In the genomic region with DNA sequence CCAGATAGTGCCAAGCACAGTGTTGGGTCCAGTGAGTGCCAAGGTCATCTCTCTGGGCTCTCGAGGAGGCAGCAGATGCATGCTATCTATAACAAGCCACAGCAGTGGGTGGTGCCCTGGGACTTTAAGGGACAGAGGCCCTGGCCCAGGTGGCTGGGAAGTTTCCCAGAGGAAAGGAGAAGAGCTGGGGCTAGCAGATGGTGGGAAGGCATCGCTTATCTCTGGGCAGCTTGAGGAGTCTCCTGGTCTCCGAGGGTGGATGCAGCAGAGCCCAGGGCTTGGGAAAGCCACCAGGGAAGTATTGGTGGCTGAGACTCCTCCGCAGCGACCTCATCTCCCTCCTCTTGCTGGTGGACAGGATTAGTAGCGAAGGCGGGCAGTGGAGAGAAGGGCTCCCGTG, we compare ENCODE assay signal across 16 cellular contexts.
DNase-seq lines count a peak whose midpoint lies in the region; ATAC-seq and TF ChIP-seq lines count a peak whose summit lies in the region.
"Had no signal": no experiment of that assay in that cellular context is flagged by ENCODE, and none has a peak within 500 bp of the region (broad histone marks: within the 10 kb centered on the region; RNA-seq: fewer than 3 reads in every experiment).

No MANE protein-coding gene starts in this region.

- intact Hi-C loops in right cardiac atrium (cut with DNase I) (no loop called here), cardiac septum (cut with DNase I) (no loop called here), gastrocnemius medialis (cut with DNase I; ENCODE audit: low total_unique reads) (no loop called here)

- no peak for DNase-seq in activated T-cell treated with anti-CD3 and anti-CD28 coated beads, Interleukin-2, amount 50 U/mL, for 24 hours
- DNase-seq in activated T-cell treated with anti-CD3 and anti-CD28 coated beads, Interleukin-2, amount 50 U/mL, for 1 hour: no peak
- DNase-seq in right cardiac atrium (peak in 2 of 3 donors; percentile 13 to 21), cardiac septum (ENCODE audit: low spot score) (no peak), gastrocnemius medialis (no peak)
- DNase-seq in stimulated activated naive B cell treated with anti-CD40 and anti-IgM and Interleukin-4, amounts not matched to agents 10 μg/mL and 1 μg/mL and 100 μg/mL, for 72 hours: no peak
- DNase-seq in effector CD4-positive, alpha-beta T cell: no peak
- DNase-seq: BE2C, DND-41, GF-D8, GOT3 had no signal

- peak in 1 of 2 donors; percentile 7 for ATAC-seq in right cardiac atrium
- ATAC-seq in stimulated activated naive B cell treated with anti-CD40 and anti-IgM and Interleukin-4, amounts not matched to agents 10 μg/mL and 1 μg/mL and 100 μg/mL, for 72 hours (replicated peaks): no peak
- no peak for ATAC-seq in gastrocnemius medialis
- ATAC-seq: A549 had no signal

- H3K4me3 ChIP-seq in right cardiac atrium (ENCODE audit: low read length) (no peak overlapping the region), gastrocnemius medialis (no peak overlapping the region)
- H3K4me3 ChIP-seq: A549, HAP-1 had no signal

- no peaks in the 10 kb centered on the region for H3K9me3 ChIP-seq in right cardiac atrium (ENCODE audit: control insufficient read depth, low read length)
- no peaks in the 10 kb centered on the region for H3K9me3 ChIP-seq in gastrocnemius medialis
- H3K9me3 ChIP-seq: A549, BE2C, HAP-1 had no signal

- peak overlapping the region; percentile 33 for H3K27ac Mint-ChIP-seq in activated T-cell treated with anti-CD3 and anti-CD28 coated beads, Interleukin-2, amount 50 U/mL, for 24 hours
- H3K27ac Mint-ChIP-seq in stimulated activated naive B cell treated with anti-CD40 and anti-IgM and Interleukin-4, amounts not matched to agents 10 μg/mL and 1 μg/mL and 100 μg/mL, for 72 hours: peak overlapping the region; percentile 62

- H3K36me3 Mint-ChIP-seq in activated T-cell treated with anti-CD3 and anti-CD28 coated beads, Interleukin-2, amount 50 U/mL, for 24 hours (ENCODE audit: low read depth): peaks cover 86% of the 10 kb centered on the region
- H3K36me3 Mint-ChIP-seq in stimulated activated naive B cell treated with anti-CD40 and anti-IgM and Interleukin-4, amounts not matched to agents 10 μg/mL and 1 μg/mL and 100 μg/mL, for 72 hours: peaks cover 69 to 70% of the 10 kb centered on the region in 2 donors

- H3K4me3 Mint-ChIP-seq in activated T-cell treated with anti-CD3 and anti-CD28 coated beads, Interleukin-2, amount 50 U/mL, for 24 hours: no peak overlapping the region
- no peak overlapping the region for H3K4me3 Mint-ChIP-seq in stimulated activated naive B cell treated with anti-CD40 and anti-IgM and Interleukin-4, amounts not matched to agents 10 μg/mL and 1 μg/mL and 100 μg/mL, for 72 hours
- H3K4me3 Mint-ChIP-seq: CD4-positive, alpha-beta memory T cell had no signal

- H3K4me1 ChIP-seq in right cardiac atrium (ENCODE audit: control insufficient read depth, insufficient read depth, low read length) (no peaks in the 10 kb centered on the region), gastrocnemius medialis (no peaks in the 10 kb centered on the region)
- H3K4me1 ChIP-seq: A549 had no signal

- H3K27ac ChIP-seq in right cardiac atrium (ENCODE audit: low read length): no peak overlapping the region
- H3K27ac ChIP-seq in cingulate gyrus (ENCODE audit: low read depth, low read length): peak overlapping the region; percentile 4
- H3K27ac ChIP-seq in gastrocnemius medialis: no peak overlapping the region
- H3K27ac ChIP-seq: A549, C4-2B had no signal

- H3K27me3 Mint-ChIP-seq in activated T-cell treated with anti-CD3 and anti-CD28 coated beads, Interleukin-2, amount 50 U/mL, for 24 hours: no peaks in the 10 kb centered on the region
- H3K27me3 Mint-ChIP-seq in stimulated activated naive B cell treated with anti-CD40 and anti-IgM and Interleukin-4, amounts not matched to agents 10 μg/mL and 1 μg/mL and 100 μg/mL, for 72 hours: no peaks in the 10 kb centered on the region
- H3K27me3 Mint-ChIP-seq: CD4-positive, alpha-beta memory T cell had no signal

- in situ Hi-C loops in gastrocnemius medialis (cut with MboI; ENCODE audit: low sequenced_read_pairs in 4 of 4): no loop called here

- H3K36me3 ChIP-seq in gastrocnemius medialis: peaks cover 0 to 21% of the 10 kb centered on the region in 2 donors

- 86% methylated on average over 8 of the region's 8 CpGs for WGBS in right cardiac atrium

- H3K4me1 Mint-ChIP-seq in activated T-cell treated with anti-CD3 and anti-CD28 coated beads, Interleukin-2, amount 50 U/mL, for 24 hours (ENCODE audit: low read depth): peaks cover 6% of the 10 kb centered on the region
- H3K4me1 Mint-ChIP-seq in stimulated activated naive B cell treated with anti-CD40 and anti-IgM and Interleukin-4, amounts not matched to agents 10 μg/mL and 1 μg/mL and 100 μg/mL, for 72 hours: peaks cover 2 to 10% of the 10 kb centered on the region in 2 donors

- TF ChIP-seq CTCF in gastrocnemius medialis (IDR thresholded peaks at IDR 0.05 in 4 of 5, conservative IDR thresholded peaks at IDR 0.05 in 1 of 5): no peak

- H3K27me3 ChIP-seq in right cardiac atrium (ENCODE audit: control insufficient read depth, insufficient read depth): no peaks in the 10 kb centered on the region
- H3K27me3 ChIP-seq in gastrocnemius medialis: no peaks in the 10 kb centered on the region
- H3K27me3 ChIP-seq: BE2C had no signal

- no peak for TF ChIP-seq POLR2A in gastrocnemius medialis (IDR thresholded peaks at IDR 0.05)

- H3K9me3 Mint-ChIP-seq in activated T-cell treated with anti-CD3 and anti-CD28 coated beads, Interleukin-2, amount 50 U/mL, for 24 hours: no peaks in the 10 kb centered on the region
- H3K9me3 Mint-ChIP-seq in stimulated activated naive B cell treated with anti-CD40 and anti-IgM and Interleukin-4, amounts not matched to agents 10 μg/mL and 1 μg/mL and 100 μg/mL, for 72 hours: no peaks in the 10 kb centered on the region
- H3K9me3 Mint-ChIP-seq: CD4-positive, alpha-beta memory T cell had no signal

Comparison
In these comparisons a context has a peak if more than half of its experiments do, and no peak if none do; other contexts are left out.
1. DNase-seq: peak in right cardiac atrium (2 of 3); none in activated T-cell treated with anti-CD3 and anti-CD28 coated beads, Interleukin-2, amount 50 U/mL, for 24 hours (single experiment), activated T-cell treated with anti-CD3 and anti-CD28 coated beads, Interleukin-2, amount 50 U/mL, for 1 hour (single experiment), cardiac septum (single experiment), stimulated activated naive B cell treated with anti-CD40 and anti-IgM and Interleukin-4, amounts not matched to agents 10 μg/mL and 1 μg/mL and 100 μg/mL, for 72 hours (single experiment), gastrocnemius medialis (0 of 2) and effector CD4-positive, alpha-beta T cell (single experiment).